Comparison of ENCODE assay signal across 25 cellular contexts in genomic region chr2:220005362-220005761, GRCh38.
DNase-seq lines count a peak whose midpoint lies in the region; ATAC-seq, FAIRE-seq and TF ChIP-seq lines count a peak whose summit lies in the region.
"Had no signal": no experiment of that assay in that cellular context is flagged by ENCODE, and none has a peak within 500 bp of the region (broad histone marks: within the 10 kb centered on the region; RNA-seq: fewer than 3 reads in every experiment).

No MANE protein-coding gene starts in this region.

- no peak overlapping the region for H4K91ac ChIP-seq in IMR-90 (ENCODE audit: insufficient read depth, low read depth, low read length)

- no peak overlapping the region for H3K56ac ChIP-seq in IMR-90 (ENCODE audit: extremely low read depth, insufficient read depth, low read length)

- CTCF ChIA-PET in IMR-90 (lab: Yijun Ruan, JAX), result interaction anchor here (1.1 kb wide), 1 partner anchor 15 kb away, joined by 3 read pairs; no protein-coding TSS in a partner anchor
- CTCF ChIA-PET in GM10248 (lab: Yijun Ruan, JAX), result no interaction called here

- no peak overlapping the region for H4K8ac ChIP-seq in IMR-90 (ENCODE audit: low read depth in 2 of 2, low read length in 2 of 2)

- peaks cover 3% of the 10 kb centered on the region for H3K4me1 Mint-ChIP-seq in glutamatergic neuron (ENCODE audit: low read depth, unreplicated experiment)
- H3K4me1 Mint-ChIP-seq: CD14-positive monocyte; CD4-positive, alpha-beta memory T cell; CD4-positive, CD25-positive, alpha-beta regulatory T cell; CD8-positive, alpha-beta memory T cell had no signal

- H2AK5ac ChIP-seq in IMR-90 (ENCODE audit: low read depth, low read length), result no peak overlapping the region

- H3K79me1 ChIP-seq in IMR-90 (ENCODE audit: low read depth in 1 of 2, low read length in 2 of 2), result no peaks in the 10 kb centered on the region

- no peak overlapping the region for H2BK5ac ChIP-seq in IMR-90 (ENCODE audit: low read depth, low read length, poor library complexity, severe bottlenecking)

- in situ Hi-C loops in IMR-90 (cut with MboI; ENCODE audit: low sequenced_read_pairs), result no loop called here

- H3K4me1 ChIP-seq in IMR-90 (ENCODE audit: control insufficient read depth, insufficient read depth, low read length), result peaks cover 14% of the 10 kb centered on the region
- H3K4me1 ChIP-seq: BE2C, BLaER1 had no signal

- no peak overlapping the region for H3K4me3 Mint-ChIP-seq in glutamatergic neuron (ENCODE audit: unreplicated experiment)
- H3K4me3 Mint-ChIP-seq: CD14-positive monocyte; CD4-positive, alpha-beta memory T cell; CD4-positive, CD25-positive, alpha-beta regulatory T cell; CD8-positive, alpha-beta memory T cell had no signal

- no peak for ATAC-seq in IMR-90 (ENCODE audit: low read depth)

- BruUV-seq in IMR-90 (replicated peaks; lab: Mats Ljungman, UMichigan), result no TSS peak

- no peak for DNase-seq in IMR-90
- peak; percentile 14 for DNase-seq in glutamatergic neuron
- peak; percentile 35 for DNase-seq in retina
- DNase-seq in urothelium cell line (ENCODE audit: low spot score), result no peak
- no peak for DNase-seq in DMS53 (lab: John Stamatoyannopoulos, UW)
- DNase-seq in GM10248 (ENCODE audit: extremely low spot score), result no peak
- no peak for DNase-seq in stimulated activated CD4-positive, alpha-beta T cell treated with anti-CD3 and anti-CD28 coated beads, Interleukin-12 subunit alpha, Interleukin-12 subunit beta, amount 100 ng/mL, for 4 hours
- DNase-seq: 8988T; ACHN; BE2C; CD4-positive, alpha-beta memory T cell; CD4-positive, CD25-positive, alpha-beta regulatory T cell; CD8-positive, alpha-beta memory T cell; COR-L47; DMS 273 treated with DMSO at 0.1 percent for 48 hours; DMS153; DMS79 treated with DMSO at 0.1 percent for 48 hours; GF-D8 had no signal

- H3K9me3 ChIP-seq in IMR-90 (ENCODE audit: control insufficient read depth, insufficient read depth, low read length), result no peaks in the 10 kb centered on the region
- H3K9me3 ChIP-seq: BE2C, BLaER1 had no signal

- POLR2A ChIA-PET in IMR-90 (lab: Charles Lee; ENCODE audit: unreplicated experiment), result no interaction called here
- POLR2A ChIA-PET in GM10248 (lab: Yijun Ruan, JAX), result no interaction called here

- no peak overlapping the region for H3K14ac ChIP-seq in IMR-90 (replicated peaks; ENCODE audit: low read depth, low read length)

- no peak overlapping the region for H3K27ac Mint-ChIP-seq in glutamatergic neuron (ENCODE audit: unreplicated experiment)
- H3K27ac Mint-ChIP-seq: CD14-positive monocyte; CD4-positive, alpha-beta memory T cell; CD4-positive, CD25-positive, alpha-beta regulatory T cell; CD8-positive, alpha-beta memory T cell had no signal

- TF ChIP-seq CTCF in IMR-90 (conservative IDR thresholded peaks at IDR 0.05; ENCODE audit: low read depth, low read length), result no peak
- TF ChIP-seq CTCF in glutamatergic neuron (IDR thresholded peaks at IDR 0.05; ENCODE audit: partially characterized antibody, unreplicated experiment), result no peak
- TF ChIP-seq CTCF in GM10248 (IDR thresholded peaks at IDR 0.05; ENCODE audit: control extremely low read depth, extremely low read depth, low read depth, missing control alignments), result no peak

- H3K18ac ChIP-seq in IMR-90 (ENCODE audit: low read depth, low read length), result no peak overlapping the region

- WGBS in IMR-90 (ENCODE audit: extremely low coverage in 2 of 2, insufficient read length in 1 of 2), 2 experiments, result 95% methylated on average over 5 of the region's 6 CpGs; no CpG with 5 or more reads in 1 of the 2 experiments

- dilution Hi-C loops in IMR-90 (cut with HindIII; ENCODE audit: low sequenced_read_pairs, unreplicated experiment), result no loop called here

- peaks cover 10% of the 10 kb centered on the region; the same call in 1 of the 2 replicates for H3K9me1 ChIP-seq in IMR-90 (ENCODE audit: insufficient read depth, low read length)

- no peak overlapping the region for H4K5ac ChIP-seq in IMR-90 (ENCODE audit: low read depth, low read length)

- intact Hi-C loops in IMR-90 (cut with micrococcal nuclease), result loop anchor here (5.0 to 10.0 kb wide), 2 partner anchors 87 to 219 kb away; no protein-coding TSS in a partner anchor

- no peaks in the 10 kb centered on the region for H4K20me1 ChIP-seq in IMR-90 (ENCODE audit: insufficient read depth, low read length)
- H4K20me1 ChIP-seq: BLaER1 had no signal

- H2AK9ac ChIP-seq in IMR-90 (replicated peaks; ENCODE audit: low read depth, low read length, poor library complexity), result no peak overlapping the region

- H3K4me3 ChIP-seq in IMR-90 (ENCODE audit: insufficient read depth, low read depth, low read length), result no peak overlapping the region
- H3K4me3 ChIP-seq: BLaER1, GM12878 had no signal

- H3K27me3 Mint-ChIP-seq in glutamatergic neuron (ENCODE audit: unreplicated experiment), result no peaks in the 10 kb centered on the region

- no peaks in the 10 kb centered on the region for H3K27me3 ChIP-seq in IMR-90 (ENCODE audit: control insufficient read depth, insufficient read depth, low read length)
- H3K27me3 ChIP-seq: BLaER1 had no signal

- H3K36me3 Mint-ChIP-seq in glutamatergic neuron (ENCODE audit: unreplicated experiment), result peaks cover 4% of the 10 kb centered on the region
- H3K36me3 Mint-ChIP-seq: CD14-positive monocyte; CD4-positive, alpha-beta memory T cell; CD4-positive, CD25-positive, alpha-beta regulatory T cell; CD8-positive, alpha-beta memory T cell had no signal

- TF ChIP-seq RAD21 in IMR-90 (IDR thresholded peaks at IDR 0.05; ENCODE audit: low read length), result no peak

- FAIRE-seq in urothelium cell line (lab: Jason Lieb, UNC), result peak; percentile 27
- FAIRE-seq: A204.1, G401.6, GM12878, GM12892, GM18507 had no signal

- H3K23ac ChIP-seq in IMR-90 (ENCODE audit: low read depth, low read length), result no peak overlapping the region

- no peak overlapping the region for H3K9ac ChIP-seq in IMR-90 (ENCODE audit: low read depth, low read length)
- H3K9ac ChIP-seq: BLaER1 had no signal

- no peak overlapping the region for H2BK120ac ChIP-seq in IMR-90 (ENCODE audit: low read depth, low read length)

- TF ChIP-seq POLR2A in IMR-90 (IDR thresholded peaks at IDR 0.05; ENCODE audit: low read depth, low read length), result no peak

- H3K4me2 ChIP-seq in IMR-90 (ENCODE audit: low read depth, low read length), result no peak overlapping the region
- H3K4me2 ChIP-seq: BLaER1 had no signal

- no peaks in the 10 kb centered on the region for H3K36me3 ChIP-seq in IMR-90 (ENCODE audit: control insufficient read depth, insufficient read depth, low read length)
- H3K36me3 ChIP-seq: BE2C, BLaER1 had no signal

- H3K4ac ChIP-seq in IMR-90 (ENCODE audit: low read depth, low read length), result no peak overlapping the region; the same call in 1 of the 2 replicates

- 0 out of 2 replicates have a peak overlapping the region, but pooled peaks have one; percentile 40 for H2BK20ac ChIP-seq in IMR-90 (ENCODE audit: low read depth, low read length)

- 0 out of 3 replicates have a peak overlapping the region, but pooled peaks have one; percentile 22 for H2BK15ac ChIP-seq in IMR-90 (ENCODE audit: low read depth, low read length)

- no peak overlapping the region for H2AFZ ChIP-seq in IMR-90 (replicated peaks; ENCODE audit: low read length, poor library complexity)

- H3K9me3 Mint-ChIP-seq in glutamatergic neuron (ENCODE audit: unreplicated experiment), result peaks cover 4% of the 10 kb centered on the region
- H3K9me3 Mint-ChIP-seq: CD8-positive, alpha-beta memory T cell had no signal

- no peak overlapping the region for H3K27ac ChIP-seq in IMR-90 (ENCODE audit: insufficient read depth, low read length)
- H3K27ac ChIP-seq: BLaER1 had no signal

TF ChIP-seq in IMR-90, 13 proteins besides CTCF, POLR2A, EP300 and RAD21:
- no peak for TF ChIP-seq RCOR1 (IDR thresholded peaks at IDR 0.05; ENCODE audit: insufficient replicate concordance, low read length)
- TF ChIP-seq BHLHE40 (IDR thresholded peaks at IDR 0.05; ENCODE audit: low read depth, low read length), result no peak

Comparison
In these comparisons a context has a peak if more than half of its experiments do, and no peak if none do; other contexts are left out.
1. DNase-seq: peak in glutamatergic neuron (single experiment) and retina (single experiment); none in IMR-90 (single experiment), urothelium cell line (single experiment), DMS53 (single experiment), GM10248 (single experiment) and stimulated activated CD4-positive, alpha-beta T cell treated with anti-CD3 and anti-CD28 coated beads, Interleukin-12 subunit alpha, Interleukin-12 subunit beta, amount 100 ng/mL, for 4 hours (single experiment).